Comparison of ENCODE assay signal across 8 cellular contexts in genomic region chr1:156486421-156487344, GRCh38. TPM values are rescaled to one million over a fixed set of nuclear protein-coding genes. Genes with fewer than 3 reads are reported as not detected.
DNase-seq lines count a peak whose midpoint lies in the region; ATAC-seq and TF ChIP-seq lines count a peak whose summit lies in the region.

No MANE protein-coding gene starts in this region.

- ATAC-seq in GM18858 (IDR thresholded peaks at IDR 0.05; ENCODE audit: unreplicated experiment) (no peak), GM19035 (IDR thresholded peaks at IDR 0.05; ENCODE audit: unreplicated experiment) (no peak), GM18873 (IDR thresholded peaks at IDR 0.05; ENCODE audit: low FRiP score, unreplicated experiment) (no peak)

- H3K4me3 Mint-ChIP-seq in activated CD4-positive, alpha-beta T cell treated with anti-CD3 and anti-CD28 coated beads, Interleukin-2, amount 10 ng/mL, durations not matched to agents 24 days and 14 days = no peak overlapping the region

- H3K27me3 Mint-ChIP-seq in activated CD4-positive, alpha-beta T cell treated with anti-CD3 and anti-CD28 coated beads, Interleukin-2, amount 10 ng/mL, durations not matched to agents 24 days and 14 days = no peaks in the 10 kb centered on the region

- H3K27ac ChIP-seq in OCI-LY3 (ENCODE audit: low read length) (no peak overlapping the region), skeletal muscle tissue (ENCODE audit: low read depth, low read length) (peak overlapping the region; percentile 100)
- peak overlapping the region; percentile 55 for H3K27ac ChIP-seq in effector memory CD4-positive, alpha-beta T cell (ENCODE audit: insufficient read depth, low read length, poor library complexity, severe bottlenecking)

- peaks cover 67% of the 10 kb centered on the region for H3K4me1 ChIP-seq in OCI-LY3 (ENCODE audit: low read length)
- H3K4me1 ChIP-seq in effector memory CD4-positive, alpha-beta T cell (ENCODE audit: control insufficient read depth, insufficient read depth, low read length, poor library complexity, severe bottlenecking) = peaks cover 46% of the 10 kb centered on the region
- H3K4me1 ChIP-seq in skeletal muscle tissue (ENCODE audit: control insufficient read depth in 3 of 3, insufficient read depth in 3 of 3, low read length in 3 of 3) = peaks cover 91 to 99% (median 94%) of the 10 kb centered on the region in 3 donors

- peaks cover 72% of the 10 kb centered on the region for H4K20me1 ChIP-seq in OCI-LY3 (ENCODE audit: insufficient read depth, low read length)

- intact Hi-C loops in activated CD4-positive, alpha-beta T cell treated with anti-CD3 and anti-CD28 coated beads, Interleukin-2, amount 10 ng/mL, durations not matched to agents 24 days and 14 days (cut with micrococcal nuclease) = no loop called here

- peaks cover 62% of the 10 kb centered on the region for H3K4me1 Mint-ChIP-seq in activated CD4-positive, alpha-beta T cell treated with anti-CD3 and anti-CD28 coated beads, Interleukin-2, amount 10 ng/mL, durations not matched to agents 24 days and 14 days

- no peaks in the 10 kb centered on the region for H3K9me3 Mint-ChIP-seq in activated CD4-positive, alpha-beta T cell treated with anti-CD3 and anti-CD28 coated beads, Interleukin-2, amount 10 ng/mL, durations not matched to agents 24 days and 14 days

- H3K27ac Mint-ChIP-seq in activated CD4-positive, alpha-beta T cell treated with anti-CD3 and anti-CD28 coated beads, Interleukin-2, amount 10 ng/mL, durations not matched to agents 24 days and 14 days = peak overlapping the region; percentile 52

- H3K9ac ChIP-seq in OCI-LY3 (ENCODE audit: low read length) (no peak overlapping the region), skeletal muscle tissue (ENCODE audit: low read depth in 1 of 3, low read length in 3 of 3) (peak overlapping the region in 2 of 3 donors; percentile 60 to 96)

- H3K4me2 ChIP-seq in OCI-LY3 (ENCODE audit: low read length) = peak overlapping the region; percentile 96; the same call in 1 of the 2 replicates

- H2AFZ ChIP-seq in OCI-LY3 (ENCODE audit: low read depth, low read length) = no peak overlapping the region

- peaks cover 80% of the 10 kb centered on the region for H3K79me2 ChIP-seq in OCI-LY3 (ENCODE audit: low read length)

- H3K9me3 ChIP-seq in OCI-LY3 (ENCODE audit: insufficient read depth, low read length) (no peaks in the 10 kb centered on the region), skeletal muscle tissue (ENCODE audit: control insufficient read depth in 3 of 3, low read length in 3 of 3) (no peaks in the 10 kb centered on the region)
- H3K9me3 ChIP-seq in effector memory CD4-positive, alpha-beta T cell (ENCODE audit: control insufficient read depth, low read length) = no peaks in the 10 kb centered on the region

- no peak for DNase-seq in activated CD4-positive, alpha-beta T cell treated with anti-CD3 and anti-CD28 coated beads, Interleukin-2, amount 10 ng/mL, durations not matched to agents 24 days and 14 days
- no peak for DNase-seq in activated CD4-positive, alpha-beta T cell treated with anti-CD3 and anti-CD28 coated beads for 48 hours
- no peak for DNase-seq in effector memory CD4-positive, alpha-beta T cell

- H3K4me3 ChIP-seq in OCI-LY3 (ENCODE audit: low read length) = no peak overlapping the region
- H3K4me3 ChIP-seq in effector memory CD4-positive, alpha-beta T cell (ENCODE audit: insufficient read depth, low read depth, low read length, poor library complexity, severe bottlenecking) = no peak overlapping the region
- H3K4me3 ChIP-seq in skeletal muscle tissue (ENCODE audit: low read length in 3 of 3) = no peak overlapping the region

- TF ChIP-seq CTCF in OCI-LY3 (IDR thresholded peaks at IDR 0.05; ENCODE audit: low read depth, low read length) = no peak

- H3K27me3 ChIP-seq in OCI-LY3 (ENCODE audit: low read depth, low read length) = no peaks in the 10 kb centered on the region
- H3K27me3 ChIP-seq in effector memory CD4-positive, alpha-beta T cell (replicated peaks; ENCODE audit: control insufficient read depth, insufficient read depth, low read length, poor library complexity, severe bottlenecking) = no peaks in the 10 kb centered on the region
- no peaks in the 10 kb centered on the region for H3K27me3 ChIP-seq in skeletal muscle tissue (ENCODE audit: control insufficient read depth in 3 of 3, insufficient read depth in 3 of 3, low read length in 3 of 3)

- H3K36me3 ChIP-seq in OCI-LY3 (replicated peaks; ENCODE audit: low read depth, low read length) (peaks cover 20% of the 10 kb centered on the region), skeletal muscle tissue (ENCODE audit: control insufficient read depth in 3 of 3, insufficient read depth in 3 of 3, low read length in 3 of 3) (peaks cover 18 to 35% (median 24%) of the 10 kb centered on the region in 3 donors)
- peaks cover 21% of the 10 kb centered on the region for H3K36me3 ChIP-seq in effector memory CD4-positive, alpha-beta T cell (ENCODE audit: control insufficient read depth, insufficient read depth, low read length)

- H3K36me3 Mint-ChIP-seq in activated CD4-positive, alpha-beta T cell treated with anti-CD3 and anti-CD28 coated beads, Interleukin-2, amount 10 ng/mL, durations not matched to agents 24 days and 14 days (ENCODE audit: low read depth) = peaks cover 33% of the 10 kb centered on the region

RNA-seq across cellular contexts. Expression of gene MEF2D, which starts 13.9 kb away (rescaled TPM):
- 29.7 and 29.8 TPM in 2 replicates for total RNA-seq in activated CD4-positive, alpha-beta T cell treated with anti-CD3 and anti-CD28 coated beads, Interleukin-2, amount 10 ng/mL, durations not matched to agents 24 days and 14 days
- total RNA-seq in skeletal muscle tissue = 7.8 TPM
